ENCODE assay signal across 24 cellular contexts in the genomic region with DNA sequence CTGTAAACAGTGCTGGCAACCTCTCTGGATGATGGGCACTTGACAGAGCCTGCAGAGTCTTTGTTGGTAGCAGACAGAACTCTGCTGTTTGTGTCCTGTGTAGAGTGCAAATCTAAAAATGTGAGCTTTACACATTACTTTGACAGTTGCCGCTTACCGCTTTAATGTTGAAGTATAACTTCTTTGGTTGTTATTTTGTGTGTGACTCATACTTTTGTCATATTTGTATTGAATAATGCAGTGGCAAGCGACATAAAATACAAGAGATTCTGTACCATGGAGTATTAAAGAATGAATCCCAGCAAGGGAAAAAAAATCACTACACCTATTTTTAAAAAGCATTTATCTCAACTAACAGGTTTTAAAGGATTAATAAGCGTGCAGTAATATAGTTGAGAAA.
"Had no signal": no experiment of that assay in that cellular context is flagged by ENCODE, and none has a peak within 500 bp of the region (broad histone marks: within the 10 kb centered on the region; RNA-seq: fewer than 3 reads in every experiment).

No MANE protein-coding gene starts in this region.

- H3K9ac ChIP-seq: KMS-11, SK-N-SH had no signal

- H3K27me3 ChIP-seq: breast epithelium, Peyer's patch, SJSA1 had no signal

- H3K4me2 ChIP-seq: KMS-11, SK-N-SH had no signal

- H3K9me3 ChIP-seq: breast epithelium, Peyer's patch, SJSA1, SK-N-SH had no signal

- H3K27me3 Mint-ChIP-seq: activated CD4-positive, alpha-beta T cell treated with anti-CD3 and anti-CD28 coated beads, Interleukin-2, amount 10 ng/mL, durations not matched to agents 7 days and 5 days; activated naive CD4-positive, alpha-beta T cell treated with anti-CD3 and anti-CD28 coated beads, Interleukin-2, amount 10 ng/mL, durations not matched to agents 7 days and 5 days; activated naive CD8-positive, alpha-beta T cell treated with anti-CD3 and anti-CD28 coated beads for 36 hours had no signal

- H3K36me3 Mint-ChIP-seq: activated naive CD4-positive, alpha-beta T cell treated with anti-CD3 and anti-CD28 coated beads, Interleukin-2, amount 10 ng/mL, durations not matched to agents 7 days and 5 days; activated naive CD8-positive, alpha-beta T cell treated with anti-CD3 and anti-CD28 coated beads for 36 hours had no signal

- H3K27ac ChIP-seq: breast epithelium, KMS-11, Peyer's patch, SJSA1 had no signal

- H3K36me3 ChIP-seq: breast epithelium, Peyer's patch, SJSA1 had no signal

- H3K4me3 Mint-ChIP-seq: activated CD4-positive, alpha-beta T cell treated with anti-CD3 and anti-CD28 coated beads, Interleukin-2, amount 10 ng/mL, durations not matched to agents 7 days and 5 days; activated naive CD4-positive, alpha-beta T cell treated with anti-CD3 and anti-CD28 coated beads, Interleukin-2, amount 10 ng/mL, durations not matched to agents 7 days and 5 days; activated naive CD8-positive, alpha-beta T cell treated with anti-CD3 and anti-CD28 coated beads for 36 hours; T-helper 1 cell treated with Interleukin-12 subunit alpha and Interleukin-12 subunit beta and Interleukin-4 antibody, amounts not matched to agents 30 μg/mL and 1 μg/mL, for 36 hours; T-helper 2 cell treated with Interferon-gamma antibody and Interleukin-4, amounts not matched to agents 5 μg/mL and 100 μg/mL, for 36 hours had no signal

- H3K4me1 Mint-ChIP-seq: activated CD4-positive, alpha-beta T cell treated with anti-CD3 and anti-CD28 coated beads, Interleukin-2, amount 10 ng/mL, durations not matched to agents 7 days and 5 days; activated naive CD4-positive, alpha-beta T cell treated with anti-CD3 and anti-CD28 coated beads, Interleukin-2, amount 10 ng/mL, durations not matched to agents 7 days and 5 days; activated naive CD8-positive, alpha-beta T cell treated with anti-CD3 and anti-CD28 coated beads for 36 hours had no signal

- H3K4me1 ChIP-seq: breast epithelium, Peyer's patch, SJSA1 had no signal

- H3K4me3 ChIP-seq: breast epithelium, Peyer's patch, SJSA1 had no signal

- H3K27ac Mint-ChIP-seq: activated CD4-positive, alpha-beta T cell treated with anti-CD3 and anti-CD28 coated beads, Interleukin-2, amount 10 ng/mL, durations not matched to agents 7 days and 5 days; activated naive CD4-positive, alpha-beta T cell treated with anti-CD3 and anti-CD28 coated beads, Interleukin-2, amount 10 ng/mL, durations not matched to agents 7 days and 5 days; activated naive CD8-positive, alpha-beta T cell treated with anti-CD3 and anti-CD28 coated beads for 36 hours; T-helper 1 cell treated with Interleukin-12 subunit alpha and Interleukin-12 subunit beta and Interleukin-4 antibody, amounts not matched to agents 30 μg/mL and 1 μg/mL, for 36 hours; T-helper 2 cell treated with Interferon-gamma antibody and Interleukin-4, amounts not matched to agents 5 μg/mL and 100 μg/mL, for 36 hours had no signal

- FAIRE-seq: TTC549 had no signal

- H3K9me3 Mint-ChIP-seq: activated CD4-positive, alpha-beta T cell treated with anti-CD3 and anti-CD28 coated beads, Interleukin-2, amount 10 ng/mL, durations not matched to agents 7 days and 5 days; activated naive CD4-positive, alpha-beta T cell treated with anti-CD3 and anti-CD28 coated beads, Interleukin-2, amount 10 ng/mL, durations not matched to agents 7 days and 5 days; activated naive CD8-positive, alpha-beta T cell treated with anti-CD3 and anti-CD28 coated beads for 36 hours; T-helper 1 cell treated with Interleukin-12 subunit alpha and Interleukin-12 subunit beta and Interleukin-4 antibody, amounts not matched to agents 30 μg/mL and 1 μg/mL, for 36 hours; T-helper 2 cell treated with Interferon-gamma antibody and Interleukin-4, amounts not matched to agents 5 μg/mL and 100 μg/mL, for 36 hours had no signal

- DNase-seq: activated CD4-positive, alpha-beta T cell treated with anti-CD3 and anti-CD28 coated beads, Interleukin-2, amount 10 ng/mL, durations not matched to agents 7 days and 5 days; activated CD4-positive, alpha-beta T cell treated with anti-CD3 and anti-CD28 coated beads, Interleukin-2, amount 50 U/mL, for 48 hours; activated CD8-positive, alpha-beta memory T cell treated with anti-CD3 and anti-CD28 coated beads, Interleukin-2, amount 50 U/mL, for 4 hours; activated effector memory CD4-positive, alpha-beta T cell treated with Interleukin-2 at 50 U/mL for 16 hours; activated naive CD4-positive, alpha-beta T cell treated with anti-CD3 and anti-CD28 coated beads, Interleukin-2, amount 10 ng/mL, durations not matched to agents 7 days and 5 days; activated naive CD8-positive, alpha-beta T cell treated with anti-CD3 and anti-CD28 coated beads for 36 hours; activated T-cell treated with anti-CD3 and anti-CD28 coated beads for 4 hours; activated T-cell treated with anti-CD3 and anti-CD28 coated beads, Interleukin-2, amount 50 U/mL, for 48 hours; amniotic stem cell; aorta; NCI-H1417 treated with DMSO at 0.1 percent for 48 hours; NCI-H187 treated with DMSO at 0.1 percent for 48 hours; NCI-H446; OCI-M1; Peyer's patch; RPMI8226; SHP77 treated with DMSO at 0.1 percent for 48 hours; SK-N-SH had no signal
